ENCODE assay signal across 10 cellular contexts in genomic region chr5:73499756-73500155, GRCh38. TPM values are rescaled to one million over a fixed set of nuclear protein-coding genes. Genes with fewer than 3 reads are reported as not detected.
A peak's percentile ranks its signal among the peaks of the same experiment; 100 is the strongest.
DNase-seq lines count a peak whose midpoint lies in the region; ATAC-seq and TF ChIP-seq lines count a peak whose summit lies in the region.
"Had no signal": no experiment of that assay in that cellular context is flagged by ENCODE, and none has a peak within 500 bp of the region (broad histone marks: within the 10 kb centered on the region; RNA-seq: fewer than 3 reads in every experiment).

No MANE protein-coding gene starts in this region.

- H3K4me1 ChIP-seq in iPS-18a (ENCODE audit: control insufficient read depth, low read depth, low read length) (peaks cover 28% of the 10 kb centered on the region), stomach smooth muscle (ENCODE audit: control insufficient read depth, insufficient read depth, low read length) (peaks cover 15% of the 10 kb centered on the region), adrenal gland (replicated peaks in 1 of 2) (peaks cover 21 to 33% of the 10 kb centered on the region in 2 donors)

- no peak for DNase-seq in activated T-cell treated with anti-CD3 and anti-CD28 coated beads, Interleukin-2, amount 50 U/mL, for 24 hours
- DNase-seq in activated T-cell treated with anti-CD3 and anti-CD28 coated beads for 4 hours (no peak), adrenal gland (no peak), DMS79 treated with DMSO at 0.1 percent for 48 hours (lab: John Stamatoyannopoulos, UW) (no peak)
- no peak for DNase-seq in activated T-helper 2 cell treated with anti-CD3 and anti-CD28 coated beads, Interferon-gamma antibody, Interleukin-2, Interleukin-4, amounts not matched to agents 10 μg/mL and 5 μg/mL and 100 μg/mL, durations not matched to agents 14 hours and 24 hours and 36 hours (ENCODE audit: low spot score)
- DNase-seq: activated CD8-positive, alpha-beta memory T cell treated with anti-CD3 and anti-CD28 coated beads, Interleukin-2, amount 50 U/mL, for 48 hours; occipital lobe had no signal

- H3K27ac ChIP-seq in iPS-18a (ENCODE audit: low read length) = no peak overlapping the region
- no peak overlapping the region for H3K27ac ChIP-seq in stomach smooth muscle (ENCODE audit: low read length)
- H3K27ac ChIP-seq in adrenal gland = peak overlapping the region in 1 of 5 donors; percentile 92

- H3K4me3 Mint-ChIP-seq in activated T-cell treated with anti-CD3 and anti-CD28 coated beads, Interleukin-2, amount 50 U/mL, for 24 hours = peak overlapping the region; percentile 97
- peak overlapping the region; percentile 99 for H3K4me3 Mint-ChIP-seq in activated T-helper 2 cell treated with anti-CD3 and anti-CD28 coated beads, Interferon-gamma antibody, Interleukin-2, Interleukin-4, amounts not matched to agents 10 μg/mL and 5 μg/mL and 100 μg/mL, durations not matched to agents 14 hours and 24 hours and 36 hours (ENCODE audit: low read depth)

- 49 to 65% (median 51%) methylated on average over 2 of the region's 2 CpGs for WGBS in adrenal gland, 4 donors

- H3K9me3 ChIP-seq in iPS-18a (ENCODE audit: control insufficient read depth, low read depth, low read length) (no peaks in the 10 kb centered on the region), stomach smooth muscle (ENCODE audit: control insufficient read depth in 2 of 2, low read length in 2 of 2) (no peaks in the 10 kb centered on the region), adrenal gland (replicated peaks in 1 of 3) (no peaks in the 10 kb centered on the region)

- H3K36me3 Mint-ChIP-seq in activated T-cell treated with anti-CD3 and anti-CD28 coated beads, Interleukin-2, amount 50 U/mL, for 24 hours (ENCODE audit: low read depth) = peaks cover 70% of the 10 kb centered on the region
- H3K36me3 Mint-ChIP-seq in activated T-helper 2 cell treated with anti-CD3 and anti-CD28 coated beads, Interferon-gamma antibody, Interleukin-2, Interleukin-4, amounts not matched to agents 10 μg/mL and 5 μg/mL and 100 μg/mL, durations not matched to agents 14 hours and 24 hours and 36 hours (ENCODE audit: low read depth) = peaks cover 62% of the 10 kb centered on the region

- TF ChIP-seq CTCF in adrenal gland (IDR thresholded peaks at IDR 0.05) = no peak

- H3K9ac ChIP-seq in iPS-18a (ENCODE audit: low read length) (peak overlapping the region; percentile 95), stomach smooth muscle (ENCODE audit: low read length in 2 of 2) (peak overlapping the region in 1 of 2 donors; percentile 95)

- no peak for TF ChIP-seq POLR2A in adrenal gland (IDR thresholded peaks at IDR 0.05)

- no peaks in the 10 kb centered on the region for H3K27me3 ChIP-seq in iPS-18a (ENCODE audit: control insufficient read depth, insufficient read depth, low read length)
- H3K27me3 ChIP-seq in stomach smooth muscle (ENCODE audit: control insufficient read depth in 1 of 2, insufficient read depth in 2 of 2, low read length in 2 of 2) = no peaks in the 10 kb centered on the region
- H3K27me3 ChIP-seq in adrenal gland = no peaks in the 10 kb centered on the region

- no peaks in the 10 kb centered on the region for H3K9me3 Mint-ChIP-seq in activated T-cell treated with anti-CD3 and anti-CD28 coated beads, Interleukin-2, amount 50 U/mL, for 24 hours
- H3K9me3 Mint-ChIP-seq in activated T-helper 2 cell treated with anti-CD3 and anti-CD28 coated beads, Interferon-gamma antibody, Interleukin-2, Interleukin-4, amounts not matched to agents 10 μg/mL and 5 μg/mL and 100 μg/mL, durations not matched to agents 14 hours and 24 hours and 36 hours = no peaks in the 10 kb centered on the region

- peak overlapping the region; percentile 93 for H3K4me3 ChIP-seq in iPS-18a (ENCODE audit: low read length)
- peak overlapping the region; percentile 78 to 92 for H3K4me3 ChIP-seq in stomach smooth muscle (ENCODE audit: low read length in 2 of 2)
- H3K4me3 ChIP-seq in adrenal gland = peak overlapping the region in 1 of 4 donors; percentile 91

- H3K36me3 ChIP-seq in iPS-18a (ENCODE audit: control insufficient read depth, low read depth, low read length) (peaks cover 53% of the 10 kb centered on the region), stomach smooth muscle (ENCODE audit: control insufficient read depth in 2 of 2, insufficient read depth in 2 of 2, low read length in 2 of 2) (peaks cover 17 to 18% of the 10 kb centered on the region in 2 donors), adrenal gland (replicated peaks in 1 of 2) (peaks cover 0 to 32% of the 10 kb centered on the region in 2 donors)

- no peak for ATAC-seq in HG03280 (IDR thresholded peaks at IDR 0.05; ENCODE audit: unreplicated experiment)

- intact Hi-C loops in activated T-helper 2 cell treated with anti-CD3 and anti-CD28 coated beads, Interferon-gamma antibody, Interleukin-2, Interleukin-4, amounts not matched to agents 10 μg/mL and 5 μg/mL and 100 μg/mL, durations not matched to agents 14 hours and 24 hours and 36 hours (cut with micrococcal nuclease) = loop anchor here (2.0 to 5.0 kb wide), 2 partner anchors 19 to 38 kb away; no protein-coding TSS in a partner anchor
- intact Hi-C loops in adrenal gland (cut with DNase I) = no loop called here

- no peaks in the 10 kb centered on the region for H3K27me3 Mint-ChIP-seq in activated T-cell treated with anti-CD3 and anti-CD28 coated beads, Interleukin-2, amount 50 U/mL, for 24 hours
- peaks cover 4% of the 10 kb centered on the region for H3K27me3 Mint-ChIP-seq in activated T-helper 2 cell treated with anti-CD3 and anti-CD28 coated beads, Interferon-gamma antibody, Interleukin-2, Interleukin-4, amounts not matched to agents 10 μg/mL and 5 μg/mL and 100 μg/mL, durations not matched to agents 14 hours and 24 hours and 36 hours (ENCODE audit: low read depth)

- H3K27ac Mint-ChIP-seq in activated T-cell treated with anti-CD3 and anti-CD28 coated beads, Interleukin-2, amount 50 U/mL, for 24 hours = peak overlapping the region; percentile 99
- peak overlapping the region; percentile 100 for H3K27ac Mint-ChIP-seq in activated T-helper 2 cell treated with anti-CD3 and anti-CD28 coated beads, Interferon-gamma antibody, Interleukin-2, Interleukin-4, amounts not matched to agents 10 μg/mL and 5 μg/mL and 100 μg/mL, durations not matched to agents 14 hours and 24 hours and 36 hours

- H3K4me1 Mint-ChIP-seq in activated T-cell treated with anti-CD3 and anti-CD28 coated beads, Interleukin-2, amount 50 U/mL, for 24 hours (ENCODE audit: low read depth) = peaks cover 47% of the 10 kb centered on the region
- H3K4me1 Mint-ChIP-seq in activated T-helper 2 cell treated with anti-CD3 and anti-CD28 coated beads, Interferon-gamma antibody, Interleukin-2, Interleukin-4, amounts not matched to agents 10 μg/mL and 5 μg/mL and 100 μg/mL, durations not matched to agents 14 hours and 24 hours and 36 hours (ENCODE audit: low read depth) = peaks cover 26% of the 10 kb centered on the region

RNA-seq across cellular contexts. Expression of gene BTF3, which starts 1.5 kb away (rescaled TPM):
- total RNA-seq in activated T-helper 2 cell treated with anti-CD3 and anti-CD28 coated beads, Interferon-gamma antibody, Interleukin-2, Interleukin-4, amounts not matched to agents 10 μg/mL and 5 μg/mL and 100 μg/mL, durations not matched to agents 14 hours and 24 hours and 36 hours = 967 and 969 TPM in 2 replicates
- 100 to 1,000 TPM; 424 to 634 (median 509) TPM for total RNA-seq in adrenal gland
- 100 to 1,000 TPM; 426 to 852 (median 519) TPM for polyA plus RNA-seq in adrenal gland

RNA-seq across cellular contexts. Expression of gene FOXD1, which starts 51.2 kb away (rescaled TPM):
- 0.11 and 0.25 TPM in 2 replicates for total RNA-seq in activated T-helper 2 cell treated with anti-CD3 and anti-CD28 coated beads, Interferon-gamma antibody, Interleukin-2, Interleukin-4, amounts not matched to agents 10 μg/mL and 5 μg/mL and 100 μg/mL, durations not matched to agents 14 hours and 24 hours and 36 hours
- total RNA-seq in adrenal gland = 1 to 10 TPM; 1.1 to 6.5 (median 2.8) TPM
- polyA plus RNA-seq in adrenal gland = 1 to 10 TPM; 1.2 to 4.5 (median 1.9) TPM
